ENCODE assay signal across 22 cellular contexts in the genomic region with DNA sequence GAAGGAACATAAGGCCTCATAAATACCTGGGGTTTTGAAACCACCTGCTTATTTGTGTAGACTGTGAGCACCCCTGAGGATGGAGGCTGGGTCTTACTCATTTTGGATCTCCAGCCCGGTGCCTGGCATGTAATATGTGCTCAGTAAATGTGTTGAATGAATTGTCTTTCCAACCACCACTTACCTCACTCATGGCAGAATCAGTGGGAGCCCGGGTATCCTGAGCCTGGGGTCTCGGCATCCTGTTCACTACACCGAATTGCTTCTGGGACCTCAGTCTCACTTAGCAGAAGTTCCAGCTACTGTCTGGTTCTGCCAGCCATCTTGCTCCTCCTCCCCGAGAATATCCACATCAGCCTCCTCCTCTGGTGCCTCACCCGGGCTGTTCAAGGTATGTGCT. TPM values are rescaled to one million over a fixed set of nuclear protein-coding genes. Genes with fewer than 3 reads are reported as not detected.
DNase-seq lines count a peak whose midpoint lies in the region; TF ChIP-seq lines count a peak whose summit lies in the region.
"Had no signal": no experiment of that assay in that cellular context is flagged by ENCODE, and none has a peak within 500 bp of the region (broad histone marks: within the 10 kb centered on the region; RNA-seq: fewer than 3 reads in every experiment).

No MANE protein-coding gene starts in this region.

- CTCF ChIA-PET in GM10248 (lab: Yijun Ruan, JAX): interaction anchor here (1.2 kb wide), 1 partner anchor 10 kb away, joined by 3 read pairs; no protein-coding TSS in a partner anchor

- POLR2A ChIA-PET in GM10248 (lab: Yijun Ruan, JAX): no interaction called here

- no peaks in the 10 kb centered on the region for H3K4me1 Mint-ChIP-seq in activated T-cell treated with anti-CD3 and anti-CD28 coated beads, Interleukin-2, amount 50 U/mL, for 24 hours (ENCODE audit: low read depth)
- no peaks in the 10 kb centered on the region for H3K4me1 Mint-ChIP-seq in osteocyte (ENCODE audit: unreplicated experiment)
- H3K4me1 Mint-ChIP-seq: CD4-positive, alpha-beta memory T cell; CD4-positive, CD25-positive, alpha-beta regulatory T cell; CD8-positive, alpha-beta memory T cell had no signal

- peak; percentile 5 to 7 for DNase-seq in activated T-cell treated with anti-CD3 and anti-CD28 coated beads, Interleukin-2, amount 50 U/mL, for 48 hours
- DNase-seq in activated T-cell treated with anti-CD3 and anti-CD28 coated beads, Interleukin-2, amount 50 U/mL, for 24 hours: no peak
- DNase-seq in islet precursor cell (peak; percentile 44), osteocyte (ENCODE audit: extremely low spot score, unreplicated experiment) (peak; percentile 60), GM10248 (ENCODE audit: extremely low spot score) (no peak), ecto neural progenitor cell (ENCODE audit: low spot score) (no peak)
- DNase-seq: 8988T; ACHN; BE2C; C1 segment of cervical spinal cord; CD4-positive, alpha-beta memory T cell; CD4-positive, CD25-positive, alpha-beta regulatory T cell; CD8-positive, alpha-beta memory T cell; COR-L47; DMS 273 treated with DMSO at 0.1 percent for 48 hours; DMS153; DMS53; DMS79; DND-41; EL; GDM1 had no signal

- no peaks in the 10 kb centered on the region for H3K9me3 Mint-ChIP-seq in activated T-cell treated with anti-CD3 and anti-CD28 coated beads, Interleukin-2, amount 50 U/mL, for 24 hours
- H3K9me3 Mint-ChIP-seq in osteocyte (ENCODE audit: unreplicated experiment): no peaks in the 10 kb centered on the region

- no peak overlapping the region for H3K27ac Mint-ChIP-seq in activated T-cell treated with anti-CD3 and anti-CD28 coated beads, Interleukin-2, amount 50 U/mL, for 24 hours
- no peak overlapping the region for H3K27ac Mint-ChIP-seq in osteocyte (ENCODE audit: unreplicated experiment)
- H3K27ac Mint-ChIP-seq: CD14-positive monocyte had no signal

- TF ChIP-seq CTCF in osteocyte (IDR thresholded peaks at IDR 0.05) (no peak), GM10248 (IDR thresholded peaks at IDR 0.05; ENCODE audit: control extremely low read depth, extremely low read depth, low read depth, missing control alignments) (no peak)

- H3K36me3 Mint-ChIP-seq in activated T-cell treated with anti-CD3 and anti-CD28 coated beads, Interleukin-2, amount 50 U/mL, for 24 hours (ENCODE audit: low read depth): no peaks in the 10 kb centered on the region
- no peaks in the 10 kb centered on the region for H3K36me3 Mint-ChIP-seq in osteocyte (ENCODE audit: unreplicated experiment)
- H3K36me3 Mint-ChIP-seq: CD14-positive monocyte; CD4-positive, alpha-beta memory T cell; CD4-positive, CD25-positive, alpha-beta regulatory T cell had no signal

- peaks cover 4% of the 10 kb centered on the region for H3K27me3 Mint-ChIP-seq in activated T-cell treated with anti-CD3 and anti-CD28 coated beads, Interleukin-2, amount 50 U/mL, for 24 hours
- peaks cover 10% of the 10 kb centered on the region for H3K27me3 Mint-ChIP-seq in osteocyte (ENCODE audit: unreplicated experiment)

- H3K4me3 Mint-ChIP-seq in activated T-cell treated with anti-CD3 and anti-CD28 coated beads, Interleukin-2, amount 50 U/mL, for 24 hours: no peak overlapping the region
- H3K4me3 Mint-ChIP-seq in osteocyte (ENCODE audit: unreplicated experiment): no peak overlapping the region
- H3K4me3 Mint-ChIP-seq: CD14-positive monocyte; CD4-positive, alpha-beta memory T cell; CD4-positive, CD25-positive, alpha-beta regulatory T cell; CD8-positive, alpha-beta memory T cell had no signal

RNA-seq across cellular contexts. Expression of a gene that starts 43.0 kb away (rescaled TPM):
- total RNA-seq in osteocyte: 9.8 and 12.6 TPM in 2 replicates

Comparison
In these comparisons a context has a peak if more than half of its experiments do, and no peak if none do; other contexts are left out.
1. DNase-seq: peak in activated T-cell treated with anti-CD3 and anti-CD28 coated beads, Interleukin-2, amount 50 U/mL, for 48 hours (2 of 2), islet precursor cell (single experiment) and osteocyte (single experiment); none in activated T-cell treated with anti-CD3 and anti-CD28 coated beads, Interleukin-2, amount 50 U/mL, for 24 hours (single experiment), GM10248 (single experiment) and ecto neural progenitor cell (single experiment).